ENCODE assay signal across 12 cellular contexts in the genomic region with DNA sequence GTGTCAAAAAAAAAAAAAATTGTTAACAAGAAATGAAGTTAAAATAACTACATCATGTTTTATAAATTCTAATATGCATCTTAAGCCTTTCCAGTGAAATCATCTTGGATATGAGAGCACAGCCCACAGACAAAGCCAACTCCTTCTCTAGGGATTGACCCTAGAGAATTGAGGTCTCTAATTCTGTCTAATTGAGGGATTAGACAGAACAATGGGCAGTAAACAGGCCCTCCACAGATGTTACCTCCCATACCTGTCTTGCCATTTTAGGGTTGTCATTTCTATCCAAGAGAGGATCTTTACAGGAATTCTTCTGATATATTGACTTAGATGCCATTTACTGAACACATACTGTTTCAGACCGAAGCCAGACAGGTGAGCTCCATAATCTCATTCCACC. TPM values are rescaled to one million over a fixed set of nuclear protein-coding genes. Genes with fewer than 3 reads are reported as not detected.
"Had no signal": no experiment of that assay in that cellular context is flagged by ENCODE, and none has a peak within 500 bp of the region (broad histone marks: within the 10 kb centered on the region; RNA-seq: fewer than 3 reads in every experiment).

No MANE protein-coding gene starts in this region.

- H3K4me3 ChIP-seq: GM23248, HAP-1, K562 had no signal

- H2AFZ ChIP-seq: GM23248 had no signal

- H3K4me1 ChIP-seq: HAP-1 had no signal

- DNase-seq: GM23248, GOT3, H7, HFFc6, IMR-90 had no signal

- FAIRE-seq: HTR-8/SVneo, K562 had no signal

- H3K27ac ChIP-seq: GM23248, HL-60 had no signal

- ATAC-seq: HCT116, K562 had no signal

- H3K9me3 ChIP-seq: HAP-1 had no signal

- H3K27ac Mint-ChIP-seq: HFFc6 had no signal

- H3K9ac ChIP-seq: GM23248 had no signal

- H3K36me3 ChIP-seq: HAP-1 had no signal

- H3K4me3 Mint-ChIP-seq: HFFc6 had no signal

RNA-seq across cellular contexts. Expression of a gene that starts 42.3 kb away (rescaled TPM):
- total RNA-seq: GM23248, H4, HFFc6, HT-29, IMR-90, K562 had no signal
- polyA plus RNA-seq: GM23248, IMR-90, K562 had no signal
